ENCODE assay signal across 8 cellular contexts in genomic region chr11:16605971-16606783, GRCh38.
DNase-seq lines count a peak whose midpoint lies in the region; ATAC-seq and TF ChIP-seq lines count a peak whose summit lies in the region.

No MANE protein-coding gene starts in this region.

- H3K36me3 ChIP-seq in heart right ventricle, result no peaks in the 10 kb centered on the region
- no peaks in the 10 kb centered on the region for H3K36me3 ChIP-seq in upper lobe of left lung

- peaks cover 9% of the 10 kb centered on the region for H3K4me1 Mint-ChIP-seq in HFFc6 (ENCODE audit: low read depth)

- TF ChIP-seq CTCF in GM10266 (IDR thresholded peaks at IDR 0.05; ENCODE audit: control insufficient read depth, insufficient read depth, low read depth, missing control alignments), result peak; percentile 92
- peak; percentile 97 for TF ChIP-seq CTCF in HFFc6 (IDR thresholded peaks at IDR 0.05)
- peak; percentile 89 to 99 (median 97) for TF ChIP-seq CTCF in heart right ventricle (IDR thresholded peaks at IDR 0.05)
- peak; percentile 87 to 96 (median 90) for TF ChIP-seq CTCF in upper lobe of left lung (IDR thresholded peaks at IDR 0.05)

- no peaks in the 10 kb centered on the region for H3K36me3 Mint-ChIP-seq in HFFc6 (ENCODE audit: low read depth)

- H3K27ac ChIP-seq in heart right ventricle, result peak overlapping the region; percentile 85 to 99 (median 98)
- H3K27ac ChIP-seq in upper lobe of left lung, result peak overlapping the region; percentile 73 to 86 (median 81)

- 0 to 1% methylated on average over 32 of the region's 32 CpGs for WGBS in heart right ventricle, 2 donors
- WGBS in upper lobe of left lung, 2 donors, result 1 to 3% methylated on average over 32 of the region's 32 CpGs

- H3K27me3 Mint-ChIP-seq in HFFc6 (ENCODE audit: insufficient read depth), result peaks cover 28% of the 10 kb centered on the region

- TF ChIP-seq EP300 in upper lobe of left lung (IDR thresholded peaks at IDR 0.05), result no peak

- peak; percentile 51 to 80 (median 65) for ATAC-seq in heart right ventricle
- peak; percentile 90 to 91 for ATAC-seq in upper lobe of left lung (ENCODE audit: low FRiP score in 2 of 2)

- peak overlapping the region; percentile 71 for H3K27ac Mint-ChIP-seq in HFFc6

- peak overlapping the region; percentile 57 to 95 (median 84) for H3K4me3 ChIP-seq in heart right ventricle
- peak overlapping the region; percentile 39 to 64 (median 56) for H3K4me3 ChIP-seq in upper lobe of left lung

- no peak overlapping the region; the same call in 1 of the 2 replicates for H3K4me3 Mint-ChIP-seq in HFFc6

- intact Hi-C loops in heart right ventricle (cut with DNase I), result loop anchor here in 8 of 10 donors (2.0 to 10.0 kb wide), 16 partner anchors 141 to 961 kb away; partner anchors contain the start of gene SOX6 (in 4 of the 8)
- intact Hi-C loops in posterior vena cava (cut with DNase I), result loop anchor here (2.0 to 10.0 kb wide), 2 partner anchors 661 to 955 kb away; no protein-coding TSS in a partner anchor

- H3K27me3 ChIP-seq in heart right ventricle (peaks cover 0 to 100% (median 11%) of the 10 kb centered on the region in 7 donors), upper lobe of left lung (peaks cover 0 to 59% (median 27%) of the 10 kb centered on the region in 4 donors)

- H3K9me3 ChIP-seq in heart right ventricle, result no peaks in the 10 kb centered on the region
- H3K9me3 ChIP-seq in upper lobe of left lung, result no peaks in the 10 kb centered on the region

- DNase-seq in GM10266 (ENCODE audit: extremely low spot score) (peak; percentile 93), HFFc6 (peak; percentile 85), MV-4-11 (lab: John Stamatoyannopoulos, UW) (peak; percentile 82), SW480 (ENCODE audit: low spot score) (peak; percentile 88), amniotic epithelial cell (ENCODE audit: low read depth) (peak; percentile 91), heart right ventricle (peak; percentile 90 to 94), posterior vena cava (ENCODE audit: low spot score) (peak; percentile 97), upper lobe of left lung (peak in 1 of 2 donors; percentile 87)

- H3K4me1 ChIP-seq in heart right ventricle, result peaks cover 0 to 44% (median 14%) of the 10 kb centered on the region in 9 donors
- H3K4me1 ChIP-seq in upper lobe of left lung, result peaks cover 23 to 44% (median 34%) of the 10 kb centered on the region in 4 donors

- TF ChIP-seq POLR2A in upper lobe of left lung (IDR thresholded peaks at IDR 0.05), result peak in 2 of 4 donors; percentile 10 to 15

- no peaks in the 10 kb centered on the region for H3K9me3 Mint-ChIP-seq in HFFc6
